12 cellular contexts compared by ENCODE assay signal in the genomic region with DNA sequence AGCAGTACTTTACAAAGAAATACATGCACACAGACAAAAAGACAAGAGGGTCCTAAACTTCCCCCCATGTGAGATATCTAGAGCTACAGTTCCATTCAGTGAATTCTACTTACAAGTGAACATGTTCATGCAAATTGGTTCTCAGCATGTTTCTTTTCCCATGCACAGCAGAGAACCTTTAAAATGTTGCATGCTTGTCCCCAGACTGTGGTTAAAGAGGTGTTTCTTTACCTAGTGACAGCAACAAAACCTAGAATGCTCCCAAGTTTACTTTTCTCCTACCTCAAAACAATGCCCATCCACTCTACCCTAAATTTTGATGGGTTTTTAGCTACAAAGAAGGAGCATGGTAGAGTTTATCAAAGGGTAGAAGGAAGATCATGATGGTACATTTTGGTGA. TPM values are rescaled to one million over a fixed set of nuclear protein-coding genes. Genes with fewer than 3 reads are reported as not detected.
DNase-seq lines count a peak whose midpoint lies in the region; ATAC-seq and TF ChIP-seq lines count a peak whose summit lies in the region.
"Had no signal": no experiment of that assay in that cellular context is flagged by ENCODE, and none has a peak within 500 bp of the region (broad histone marks: within the 10 kb centered on the region; RNA-seq: fewer than 3 reads in every experiment).

No MANE protein-coding gene starts in this region.

- no peak for TF ChIP-seq CTCF in PC-3 (conservative IDR thresholded peaks at IDR 0.05; ENCODE audit: low read depth, low read length)
- no peak for TF ChIP-seq CTCF in chondrocyte (IDR thresholded peaks at IDR 0.05)
- no peak for TF ChIP-seq CTCF in osteocyte (IDR thresholded peaks at IDR 0.05)
- TF ChIP-seq CTCF in H9 (conservative IDR thresholded peaks at IDR 0.05) = no peak

- H4K20me1 ChIP-seq in PC-3 (ENCODE audit: low read length) (no peaks in the 10 kb centered on the region), H9 (ENCODE audit: control insufficient read depth, insufficient read depth, insufficient read length) (no peaks in the 10 kb centered on the region)

- no peak overlapping the region for H2AFZ ChIP-seq in ACC112 (ENCODE audit: low read length, unreplicated experiment)
- no peak overlapping the region for H2AFZ ChIP-seq in PC-3 (ENCODE audit: low read length)
- no peak overlapping the region for H2AFZ ChIP-seq in H9 (ENCODE audit: low read length)

- H3K9me3 ChIP-seq in PC-3 (ENCODE audit: low read length) (no peaks in the 10 kb centered on the region), H9 (ENCODE audit: control insufficient read depth, low read depth, low read length) (no peaks in the 10 kb centered on the region)
- H3K9me3 ChIP-seq: BE2C had no signal

- peaks cover 76% of the 10 kb centered on the region for H3K36me3 Mint-ChIP-seq in chondrocyte (ENCODE audit: low read depth)
- peaks cover 77% of the 10 kb centered on the region for H3K36me3 Mint-ChIP-seq in osteocyte (ENCODE audit: unreplicated experiment)
- peaks cover 10 to 32% (median 13%) of the 10 kb centered on the region in 3 experiments for H3K36me3 Mint-ChIP-seq in H9 (ENCODE audit: insufficient read depth in 1 of 3, low read depth in 3 of 3)
- H3K36me3 Mint-ChIP-seq in activated naive CD4-positive, alpha-beta T cell treated with anti-CD3 and anti-CD28 coated beads, Interleukin-2, amount 50 U/mL, for 72 hours = no peaks in the 10 kb centered on the region
- H3K36me3 Mint-ChIP-seq: CD4-positive, alpha-beta memory T cell had no signal

- no peak overlapping the region for H3K4me3 ChIP-seq in ACC112 (ENCODE audit: low read depth, low read length)
- H3K4me3 ChIP-seq in PC-3 (ENCODE audit: low read length) = no peak overlapping the region

- H3K27ac ChIP-seq in ACC112 (ENCODE audit: low read depth, low read length) (peak overlapping the region; percentile 28), PC-3 (ENCODE audit: low read length) (no peak overlapping the region), H9 (ENCODE audit: insufficient read length, low read depth, low read length) (no peak overlapping the region)
- H3K27ac ChIP-seq: C4-2B had no signal

- H3K4me2 ChIP-seq in PC-3 (ENCODE audit: low read length) = no peak overlapping the region
- H3K4me2 ChIP-seq in H9 (ENCODE audit: insufficient read depth, insufficient read length, low read length) = no peak overlapping the region

- H3K79me1 ChIP-seq in H9 (ENCODE audit: insufficient read depth, low read depth, low read length, poor library complexity, severe bottlenecking) = no peaks in the 10 kb centered on the region

- H2BK15ac ChIP-seq in H9 (ENCODE audit: low read depth, low read length) = no peak overlapping the region

- TSS peak; percentile 6 for BruUV-seq in PC-3 (replicated peaks; lab: Mats Ljungman, UMichigan)

- H2BK5ac ChIP-seq in H9 (ENCODE audit: insufficient read length, low read length) = no peak overlapping the region

- POLR2A ChIA-PET in PC-3 (lab: Charles Lee; ENCODE audit: unreplicated experiment) = no interaction called here

- peak overlapping the region; percentile 48 for H3K4me3 Mint-ChIP-seq in chondrocyte (ENCODE audit: unreplicated experiment)
- peak overlapping the region; percentile 14 for H3K4me3 Mint-ChIP-seq in osteocyte (ENCODE audit: unreplicated experiment)
- H3K4me3 Mint-ChIP-seq in H9 = no peak overlapping the region
- H3K4me3 Mint-ChIP-seq: CD4-positive, alpha-beta memory T cell had no signal

- H3K23me2 ChIP-seq in H9 (ENCODE audit: insufficient read length, low read depth, low read length, poor library complexity, severe bottlenecking) = no peaks in the 10 kb centered on the region

- intact Hi-C loops in PC-3 (cut with micrococcal nuclease) = no loop called here

- H3K36me3 ChIP-seq in ACC112 (ENCODE audit: insufficient read depth, low read length) = peaks cover 78% of the 10 kb centered on the region
- peaks cover 68% of the 10 kb centered on the region for H3K36me3 ChIP-seq in PC-3 (ENCODE audit: low read depth, low read length)
- H3K36me3 ChIP-seq: BE2C had no signal

- H3K4me1 Mint-ChIP-seq in chondrocyte (ENCODE audit: low read depth) (peaks cover 78% of the 10 kb centered on the region), osteocyte (ENCODE audit: unreplicated experiment) (peaks cover 54% of the 10 kb centered on the region), H9 (peaks cover 14 to 20% of the 10 kb centered on the region in 2 experiments)
- H3K4me1 Mint-ChIP-seq: CD4-positive, alpha-beta memory T cell had no signal

- H3K18ac ChIP-seq in H9 (ENCODE audit: insufficient read length, low read depth, low read length) = no peak overlapping the region

- no peaks in the 10 kb centered on the region for H3F3A ChIP-seq in PC-3 (ENCODE audit: low read length, unreplicated experiment)

- no peak overlapping the region for H3K56ac ChIP-seq in H9 (ENCODE audit: insufficient read length, low read depth, low read length)

- H3K4me1 ChIP-seq in ACC112 (ENCODE audit: control insufficient read depth, insufficient read depth, low read length, unreplicated experiment) (peaks cover 18% of the 10 kb centered on the region), PC-3 (ENCODE audit: insufficient read depth, low read length) (no peaks in the 10 kb centered on the region), H9 (ENCODE audit: insufficient read depth, low read length) (peaks cover 5% of the 10 kb centered on the region; the same call in 1 of the 2 replicates)

- H3K14ac ChIP-seq in H9 (ENCODE audit: insufficient read depth, low read length) = no peak overlapping the region

- no peak overlapping the region for H4K91ac ChIP-seq in H9 (ENCODE audit: insufficient read length, low read depth, low read length)

- CTCF ChIA-PET in PC-3 (lab: Charles Lee) = no interaction called here

- H2BK20ac ChIP-seq in H9 (ENCODE audit: low read depth, low read length, poor library complexity, severe bottlenecking) = no peak overlapping the region

- no peak overlapping the region for H3T11ph ChIP-seq in H9 (ENCODE audit: low read length)

- peaks cover 37% of the 10 kb centered on the region for H3K79me2 ChIP-seq in ACC112 (ENCODE audit: control insufficient read depth, insufficient read depth, low read length, unreplicated experiment)
- no peaks in the 10 kb centered on the region for H3K79me2 ChIP-seq in PC-3 (ENCODE audit: low read length)
- H3K79me2 ChIP-seq in H9 (ENCODE audit: insufficient read depth, low read length) = no peaks in the 10 kb centered on the region

- no peak overlapping the region for H3K9ac ChIP-seq in PC-3 (ENCODE audit: low read length)
- H3K9ac ChIP-seq in H9 (ENCODE audit: extremely low read depth, insufficient read length, low read length) = no peak overlapping the region

- no peak overlapping the region for H2BK12ac ChIP-seq in H9 (ENCODE audit: insufficient read length, low read depth, low read length)

- H3K9me3 Mint-ChIP-seq in chondrocyte (ENCODE audit: low read depth) (no peaks in the 10 kb centered on the region), osteocyte (ENCODE audit: unreplicated experiment) (no peaks in the 10 kb centered on the region), H9 (peaks cover 0 to 3% of the 10 kb centered on the region in 2 experiments; a peak in 1 of 5 replicates)
- no peaks in the 10 kb centered on the region for H3K9me3 Mint-ChIP-seq in activated naive CD4-positive, alpha-beta T cell treated with anti-CD3 and anti-CD28 coated beads, Interleukin-2, amount 50 U/mL, for 72 hours

- no peak overlapping the region for H4K8ac ChIP-seq in H9 (replicated peaks; ENCODE audit: insufficient read length, low read depth, low read length)

- no peak overlapping the region for H3K23ac ChIP-seq in H9 (ENCODE audit: insufficient read length, low read depth, low read length)

- no peaks in the 10 kb centered on the region for H3K27me3 Mint-ChIP-seq in chondrocyte (ENCODE audit: low read depth)
- no peaks in the 10 kb centered on the region for H3K27me3 Mint-ChIP-seq in osteocyte (ENCODE audit: unreplicated experiment)
- no peaks in the 10 kb centered on the region for H3K27me3 Mint-ChIP-seq in H9 (ENCODE audit: low read depth)

- DNase-seq in PC-3 = no peak
- no peak for DNase-seq in chondrocyte (ENCODE audit: low spot score)
- no peak for DNase-seq in osteocyte (ENCODE audit: extremely low spot score, unreplicated experiment)
- no peak for DNase-seq in H9
- DNase-seq in activated naive CD4-positive, alpha-beta T cell treated with anti-CD3 and anti-CD28 coated beads, Interleukin-2, amount 50 U/mL, for 72 hours (ENCODE audit: low spot score in 2 of 2) = no peak
- DNase-seq: BE2C; CD4-positive, alpha-beta memory T cell; DMS79 had no signal

- no peak overlapping the region for H2BK120ac ChIP-seq in H9 (ENCODE audit: low read depth, low read length, poor library complexity, severe bottlenecking)

- H3K9me2 ChIP-seq in PC-3 (replicated peaks; ENCODE audit: low read length) = no peaks in the 10 kb centered on the region

- H4K5ac ChIP-seq in H9 (ENCODE audit: insufficient read length, low read depth, low read length) = no peak overlapping the region

- peak overlapping the region; percentile 93 for H3K27ac Mint-ChIP-seq in chondrocyte (ENCODE audit: unreplicated experiment)
- H3K27ac Mint-ChIP-seq in osteocyte (ENCODE audit: unreplicated experiment) = peak overlapping the region; percentile 91
- no peak overlapping the region for H3K27ac Mint-ChIP-seq in H9
- H3K27ac Mint-ChIP-seq in activated naive CD4-positive, alpha-beta T cell treated with anti-CD3 and anti-CD28 coated beads, Interleukin-2, amount 50 U/mL, for 72 hours = no peak overlapping the region
- H3K27ac Mint-ChIP-seq: CD4-positive, alpha-beta memory T cell had no signal

- H2AK5ac ChIP-seq in H9 (ENCODE audit: insufficient read length, low read length) = no peak overlapping the region

- ATAC-seq in PC-3 = no peak
- ATAC-seq in GM21367 (IDR thresholded peaks at IDR 0.05; ENCODE audit: unreplicated experiment) = no peak
- ATAC-seq in activated naive CD4-positive, alpha-beta T cell treated with anti-CD3 and anti-CD28 coated beads, Interleukin-2, amount 50 U/mL, for 72 hours = no peak
- ATAC-seq in GM21619 (IDR thresholded peaks at IDR 0.05; ENCODE audit: unreplicated experiment) = no peak

- no peak overlapping the region for H3K4ac ChIP-seq in H9 (ENCODE audit: low read depth, low read length)

- H3K27me3 ChIP-seq in ACC112 (ENCODE audit: insufficient read depth, low read length) (no peaks in the 10 kb centered on the region), PC-3 (ENCODE audit: low read length) (no peaks in the 10 kb centered on the region), H9 (ENCODE audit: insufficient read depth, low read length) (no peaks in the 10 kb centered on the region)
- H3K27me3 ChIP-seq: BE2C had no signal

RNA-seq across cellular contexts. Expression of a gene that starts 43.7 kb away (rescaled TPM):
- total RNA-seq in PC-3 (2014; rRNA removed) (220 and 248 TPM in 2 replicates), chondrocyte (30,644 to 36,263 TPM (median 31,288 TPM) in 3 replicates), osteocyte (16,854 and 18,487 TPM in 2 replicates), H9 (2021) (56.0 and 61.3 TPM in 2 replicates)
- under 1 TPM; 0.16 to 0.62 TPM for total RNA-seq in activated naive CD4-positive, alpha-beta T cell treated with anti-CD3 and anti-CD28 coated beads, Interleukin-2, amount 50 U/mL, for 72 hours
- total RNA-seq: CD4-positive, alpha-beta memory T cell had no signal

Comparison
In these comparisons a context has a peak if more than half of its experiments do, and no peak if none do; other contexts are left out.
1. H3K27ac Mint-ChIP-seq: peak in chondrocyte (single experiment) and osteocyte (single experiment); none in H9 (0 of 3) and activated naive CD4-positive, alpha-beta T cell treated with anti-CD3 and anti-CD28 coated beads, Interleukin-2, amount 50 U/mL, for 72 hours (0 of 2).
2. H3K4me3 Mint-ChIP-seq: peak in chondrocyte (single experiment) and osteocyte (single experiment); none in H9 (0 of 2).
3. RNA of a gene that starts 43.7 kb away (total RNA-seq): 30,644 to 36,263 TPM in chondrocyte and 16,854 to 18,487 TPM in osteocyte; 220 to 248 TPM in PC-3, 56.0 to 61.3 TPM in H9 and 0.16 to 0.62 TPM in activated naive CD4-positive, alpha-beta T cell treated with anti-CD3 and anti-CD28 coated beads, Interleukin-2, amount 50 U/mL, for 72 hours; every median in the first group is over 10 times any median in the second.